Comparison of ENCODE assay signal across 18 cellular contexts in genomic region chr19:17331254-17331558, GRCh38. TPM values are rescaled to one million over a fixed set of nuclear protein-coding genes. Genes with fewer than 3 reads are reported as not detected.
DNase-seq lines count a peak whose midpoint lies in the region; ATAC-seq, FAIRE-seq and TF ChIP-seq lines count a peak whose summit lies in the region.
"Had no signal": no experiment of that assay in that cellular context is flagged by ENCODE, and none has a peak within 500 bp of the region (broad histone marks: within the 10 kb centered on the region; RNA-seq: fewer than 3 reads in every experiment).

No MANE protein-coding gene starts in this region.

- peaks cover 2% of the 10 kb centered on the region for H3K9me3 Mint-ChIP-seq in stimulated activated memory B cell treated with anti-CD40 and anti-IgM and Interleukin-4, amounts not matched to agents 10 μg/mL and 1 μg/mL and 100 μg/mL, for 72 hours
- H3K9me3 Mint-ChIP-seq: CD4-positive, CD25-positive, alpha-beta regulatory T cell; T-cell had no signal

- H2AFZ ChIP-seq in HepG2 (ENCODE audit: low read length), result no peak overlapping the region
- H2AFZ ChIP-seq: GM23248, PC-9 had no signal

- CTCF ChIA-PET in HepG2 (lab: Yijun Ruan, JAX; ENCODE audit: low intra/inter-chr PET ratio, low total read pairs), result no interaction called here

- H3K27me3 ChIP-seq in HepG2 (ENCODE audit: control insufficient read depth in 1 of 2, insufficient read depth in 2 of 2, low read length in 2 of 2) (no peaks in the 10 kb centered on the region), right lobe of liver (no peaks in the 10 kb centered on the region), WERI-Rb-1 (ENCODE audit: insufficient read depth, low read depth, severe bottlenecking) (no peaks in the 10 kb centered on the region), left lung (peaks cover 0 to 35% of the 10 kb centered on the region in 2 donors)

- H3K79me2 ChIP-seq in HepG2 (ENCODE audit: insufficient read depth, low read length), result no peaks in the 10 kb centered on the region

- no peak for ATAC-seq in HepG2
- no peak for ATAC-seq in right lobe of liver
- no peak for ATAC-seq in stimulated activated memory B cell treated with anti-CD40 and anti-IgM and Interleukin-4, amounts not matched to agents 10 μg/mL and 1 μg/mL and 100 μg/mL, for 72 hours
- no peak for ATAC-seq in esophagus mucosa
- no peak for ATAC-seq in left lung
- ATAC-seq: T-cell had no signal

- no peak for TF ChIP-seq RAD21 in HepG2 (CRISPR knock-in tag; IDR thresholded peaks at IDR 0.05)

- DNase-seq in HepG2 (ENCODE audit: low spot score) (no peak), right lobe of liver (no peak), NCI-H2107 treated with DMSO at 0.1 percent for 48 hours (lab: John Stamatoyannopoulos, UW; ENCODE audit: unreplicated experiment) (peak; percentile 20), WERI-Rb-1 (peak; percentile 48), NCI-H226 (no peak), left lung (no peak)
- DNase-seq: ACHN; CD4-positive, CD25-positive, alpha-beta regulatory T cell; GM23248; KBM-7; NCI-H1092; NCI-H187 treated with DMSO at 0.1 percent for 48 hours; NCI-H524; T-cell had no signal

- no peaks in the 10 kb centered on the region for H4K20me1 ChIP-seq in HepG2 (ENCODE audit: insufficient read depth, low read length)

- H3K4me1 ChIP-seq in HepG2 (ENCODE audit: insufficient read depth, low read length), result peaks cover 39% of the 10 kb centered on the region
- H3K4me1 ChIP-seq in right lobe of liver, result peaks cover 0 to 29% (median 4%) of the 10 kb centered on the region in 4 donors
- H3K4me1 ChIP-seq in left lung, result peaks cover 5 to 55% of the 10 kb centered on the region in 2 donors

- 59% methylated on average over 5 of the region's 8 CpGs for WGBS in HepG2 (ENCODE audit: low lambda C conversion rate)
- WGBS in right lobe of liver (ENCODE audit: insufficient coverage, low coverage, low lambda C conversion rate, missing lambda C conversion rate), result 80% methylated on average over 8 of the region's 8 CpGs

- peaks cover 33% of the 10 kb centered on the region for H3K4me1 Mint-ChIP-seq in stimulated activated memory B cell treated with anti-CD40 and anti-IgM and Interleukin-4, amounts not matched to agents 10 μg/mL and 1 μg/mL and 100 μg/mL, for 72 hours

- no peaks in the 10 kb centered on the region for H3K36me3 Mint-ChIP-seq in stimulated activated memory B cell treated with anti-CD40 and anti-IgM and Interleukin-4, amounts not matched to agents 10 μg/mL and 1 μg/mL and 100 μg/mL, for 72 hours
- H3K36me3 Mint-ChIP-seq: CD4-positive, CD25-positive, alpha-beta regulatory T cell; T-cell had no signal

- TF ChIP-seq POLR2A in HepG2 (IDR thresholded peaks at IDR 0.05; ENCODE audit: insufficient read depth in 1 of 2, low read depth in 2 of 2, low read length in 2 of 2), result no peak
- no peak for TF ChIP-seq POLR2A in right lobe of liver (IDR thresholded peaks at IDR 0.05)

- intact Hi-C loops in HepG2 (cut with micrococcal nuclease; ENCODE audit: unreplicated experiment) (no loop called here), right lobe of liver (cut with DNase I) (no loop called here), left lung (cut with DNase I) (no loop called here)

- no peak for FAIRE-seq in HepG2 (lab: Jason Lieb, UNC)
- FAIRE-seq: D721Med had no signal

- no TSS peak for BruUV-seq in HepG2 (replicated peaks; lab: Mats Ljungman, UMichigan)

- no peak overlapping the region for H3K4me2 ChIP-seq in HepG2 (ENCODE audit: low read depth, low read length)
- H3K4me2 ChIP-seq: PC-9 had no signal

- H3K4me3 Mint-ChIP-seq in stimulated activated memory B cell treated with anti-CD40 and anti-IgM and Interleukin-4, amounts not matched to agents 10 μg/mL and 1 μg/mL and 100 μg/mL, for 72 hours, result no peak overlapping the region

- TF ChIP-seq CTCF in HepG2 (CRISPR knock-in tag; IDR thresholded peaks at IDR 0.05) (no peak), right lobe of liver (IDR thresholded peaks at IDR 0.05) (no peak), WERI-Rb-1 (IDR thresholded peaks at IDR 0.05; ENCODE audit: low read depth, low read length) (no peak), left lung (IDR thresholded peaks at IDR 0.05) (no peak)

- in situ Hi-C loops in HepG2 (cut with HindIII; ENCODE audit: extremely low pct_ligation_motif_present, low pct_unique_long_range_greater_than_20kb), result no loop called here

- H3K36me3 ChIP-seq in HepG2 (replicated peaks in 1 of 2; ENCODE audit: control insufficient read depth in 1 of 2, insufficient read depth in 2 of 2, low read length in 2 of 2) (no peaks in the 10 kb centered on the region), right lobe of liver (no peaks in the 10 kb centered on the region), WERI-Rb-1 (peaks cover 35% of the 10 kb centered on the region), left lung (peaks cover 0 to 9% of the 10 kb centered on the region in 2 donors)

- no peak overlapping the region for H3K27ac ChIP-seq in HepG2 (ENCODE audit: extremely low read length, insufficient read depth, low read length)
- no peak overlapping the region for H3K27ac ChIP-seq in right lobe of liver
- H3K27ac ChIP-seq in WERI-Rb-1, result no peak overlapping the region
- H3K27ac ChIP-seq in left lung, result no peak overlapping the region
- H3K27ac ChIP-seq: GM23248, PC-9 had no signal

- H3K9me3 ChIP-seq in HepG2 (ENCODE audit: low read length) (no peaks in the 10 kb centered on the region), right lobe of liver (no peaks in the 10 kb centered on the region), WERI-Rb-1 (ENCODE audit: severe bottlenecking) (no peaks in the 10 kb centered on the region), left lung (peaks cover 0 to 2% of the 10 kb centered on the region in 2 donors)

- H3K27ac Mint-ChIP-seq in stimulated activated memory B cell treated with anti-CD40 and anti-IgM and Interleukin-4, amounts not matched to agents 10 μg/mL and 1 μg/mL and 100 μg/mL, for 72 hours, result no peak overlapping the region
- H3K27ac Mint-ChIP-seq: CD4-positive, CD25-positive, alpha-beta regulatory T cell; T-cell had no signal

- H3K4me3 ChIP-seq in HepG2 (replicated peaks in 1 of 3; ENCODE audit: insufficient read depth in 1 of 3, low read depth in 2 of 3, low read length in 3 of 3) (no peak overlapping the region), right lobe of liver (no peak overlapping the region), WERI-Rb-1 (ENCODE audit: low read depth, low read length) (no peak overlapping the region), left lung (no peak overlapping the region)
- H3K4me3 ChIP-seq: GM23248, PC-9 had no signal

- H3K9ac ChIP-seq in HepG2 (ENCODE audit: insufficient read depth, low read depth, low read length), result no peak overlapping the region
- H3K9ac ChIP-seq: GM23248 had no signal

- POLR2A ChIA-PET in HepG2 (lab: Yijun Ruan, JAX), result no interaction called here

- H3K27me3 Mint-ChIP-seq in stimulated activated memory B cell treated with anti-CD40 and anti-IgM and Interleukin-4, amounts not matched to agents 10 μg/mL and 1 μg/mL and 100 μg/mL, for 72 hours, result peaks cover 39% of the 10 kb centered on the region
- H3K27me3 Mint-ChIP-seq: T-cell had no signal

- no peak for TF ChIP-seq EP300 in HepG2 (IDR thresholded peaks at IDR 0.05; ENCODE audit: low read depth in 2 of 2, low read length in 2 of 2)
- TF ChIP-seq EP300 in HepG2 (CRISPR knock-in tag; IDR thresholded peaks at IDR 0.05; ENCODE audit: borderline replicate concordance), result no peak

RNA-seq across cellular contexts. Expression of gene ANO8, which starts 3.4 kb away (rescaled TPM):
- total RNA-seq in HepG2 (2016; rRNA removed; fragmentation: Illumina TruSeq; extraction: Trizol) (0.79 and 1.8 TPM in 2 replicates), right lobe of liver (1 to 10 TPM; 5.0 to 8.8 (median 6.6) TPM), esophagus mucosa (9.9 TPM), left lung (10 to 100 TPM; 18.0 to 21.0 TPM)
- 0.26 and 0.51 TPM in 2 replicates for total RNA-seq in HepG2 (2016; cell fraction: cytosol; rRNA removed; fragmentation: Illumina TruSeq; extraction: Trizol; ENCODE audit: low read depth)
- 0.62 and 2.2 TPM in 2 replicates for total RNA-seq in HepG2 (2016; cell fraction: insoluble cytoplasmic fraction; rRNA removed; fragmentation: Illumina TruSeq; extraction: Trizol)
- 0.69 and 0.87 TPM in 2 replicates for total RNA-seq in HepG2 (2016; cell fraction: membrane; rRNA removed; fragmentation: Illumina TruSeq; extraction: Trizol)
- 3.0 and 3.6 TPM in 2 replicates for total RNA-seq in HepG2 (2016; cell fraction: nucleus; rRNA removed; fragmentation: Illumina TruSeq; extraction: Trizol)
- 3.5 and 5.1 TPM in 2 replicates for polyA plus RNA-seq in HepG2 (2011; rRNA removed)
- polyA plus RNA-seq in HepG2 (2011; cell fraction: cytosol; rRNA removed), result 1.8 and 2.2 TPM in 2 replicates
- polyA plus RNA-seq in HepG2 (2011; cell fraction: nucleus; rRNA removed), result 27.1 and 30.5 TPM in 2 replicates
- 3.2 and 4.5 TPM in 2 replicates for polyA plus RNA-seq in HepG2 (2012)
- 0.24 and 0.28 TPM in 2 replicates for polyA plus RNA-seq in HepG2 (2016; cell fraction: cytosol; fragmentation: Illumina TruSeq; extraction: Trizol; ENCODE audit: low read depth)
- 0.87 and 1.1 TPM in 2 replicates for polyA plus RNA-seq in HepG2 (2016; cell fraction: insoluble cytoplasmic fraction; fragmentation: Illumina TruSeq; extraction: Trizol; ENCODE audit: low read depth)
- 0.37 and 0.50 TPM in 2 replicates for polyA plus RNA-seq in HepG2 (2016; cell fraction: membrane; fragmentation: Illumina TruSeq; extraction: Trizol; ENCODE audit: low read depth)
- 12.4 and 14.0 TPM in 2 replicates for polyA plus RNA-seq in HepG2 (2016; cell fraction: nucleus; fragmentation: Illumina TruSeq; extraction: Trizol; ENCODE audit: insufficient read depth, low read depth)
- polyA minus RNA-seq in HepG2 (2011; rRNA and poly(A)+ RNA removed; ENCODE audit: low replicate concordance), result 7.6 and 10.4 TPM in 2 replicates
- polyA minus RNA-seq in HepG2 (2011; cell fraction: cytosol; rRNA and poly(A)+ RNA removed), result 3.0 TPM in 2 replicates
- 9.2 and 9.3 TPM in 2 replicates for polyA minus RNA-seq in HepG2 (2011; cell fraction: nucleus; rRNA and poly(A)+ RNA removed)

RNA-seq across cellular contexts. Expression of gene GTPBP3, which starts 6.1 kb away (rescaled TPM):
- total RNA-seq in HepG2 (2016; rRNA removed; fragmentation: Illumina TruSeq; extraction: Trizol) (21.9 and 30.0 TPM in 2 replicates), right lobe of liver (10 to 100 TPM; 10.3 to 23.6 (median 13.6) TPM), esophagus mucosa (11.7 TPM), left lung (10 to 100 TPM; 16.9 to 23.5 TPM)
- 7.6 and 7.7 TPM in 2 replicates for total RNA-seq in HepG2 (2016; cell fraction: cytosol; rRNA removed; fragmentation: Illumina TruSeq; extraction: Trizol; ENCODE audit: low read depth)
- 20.5 and 30.8 TPM in 2 replicates for total RNA-seq in HepG2 (2016; cell fraction: insoluble cytoplasmic fraction; rRNA removed; fragmentation: Illumina TruSeq; extraction: Trizol)
- 10.2 and 11.9 TPM in 2 replicates for total RNA-seq in HepG2 (2016; cell fraction: membrane; rRNA removed; fragmentation: Illumina TruSeq; extraction: Trizol)
- total RNA-seq in HepG2 (2016; cell fraction: nucleus; rRNA removed; fragmentation: Illumina TruSeq; extraction: Trizol), result 21.2 and 29.1 TPM in 2 replicates
- polyA plus RNA-seq in HepG2 (2011; rRNA removed), result 17.5 and 19.4 TPM in 2 replicates
- polyA plus RNA-seq in HepG2 (2011; cell fraction: cytosol; rRNA removed), result 12.8 and 16.0 TPM in 2 replicates
- 70.0 and 87.3 TPM in 2 replicates for polyA plus RNA-seq in HepG2 (2011; cell fraction: nucleus; rRNA removed)
- polyA plus RNA-seq in HepG2 (2012), result 18.4 and 23.1 TPM in 2 replicates
- polyA plus RNA-seq in HepG2 (2016; cell fraction: cytosol; fragmentation: Illumina TruSeq; extraction: Trizol; ENCODE audit: low read depth), result 2.2 and 2.4 TPM in 2 replicates
- 28.4 and 29.4 TPM in 2 replicates for polyA plus RNA-seq in HepG2 (2016; cell fraction: insoluble cytoplasmic fraction; fragmentation: Illumina TruSeq; extraction: Trizol; ENCODE audit: low read depth)
- polyA plus RNA-seq in HepG2 (2016; cell fraction: membrane; fragmentation: Illumina TruSeq; extraction: Trizol; ENCODE audit: low read depth), result 6.0 and 6.4 TPM in 2 replicates
- 98.3 and 114 TPM in 2 replicates for polyA plus RNA-seq in HepG2 (2016; cell fraction: nucleus; fragmentation: Illumina TruSeq; extraction: Trizol; ENCODE audit: insufficient read depth, low read depth)
- polyA minus RNA-seq in HepG2 (2011; rRNA and poly(A)+ RNA removed; ENCODE audit: low replicate concordance), result 24.6 and 34.1 TPM in 2 replicates
- 13.8 and 14.8 TPM in 2 replicates for polyA minus RNA-seq in HepG2 (2011; cell fraction: cytosol; rRNA and poly(A)+ RNA removed)
- polyA minus RNA-seq in HepG2 (2011; cell fraction: nucleus; rRNA and poly(A)+ RNA removed), result 29.1 and 29.5 TPM in 2 replicates

RNA-seq across cellular contexts. Expression of gene DDA1, which starts 21.8 kb away (rescaled TPM):
- total RNA-seq in HepG2 (2016; rRNA removed; fragmentation: Illumina TruSeq; extraction: Trizol), result 17.5 and 24.5 TPM in 2 replicates
- total RNA-seq in HepG2 (2016; cell fraction: cytosol; rRNA removed; fragmentation: Illumina TruSeq; extraction: Trizol; ENCODE audit: low read depth), result 25.4 and 29.1 TPM in 2 replicates
- total RNA-seq in HepG2 (2016; cell fraction: insoluble cytoplasmic fraction; rRNA removed; fragmentation: Illumina TruSeq; extraction: Trizol), result 15.9 and 21.5 TPM in 2 replicates
- 26.5 and 27.3 TPM in 2 replicates for total RNA-seq in HepG2 (2016; cell fraction: membrane; rRNA removed; fragmentation: Illumina TruSeq; extraction: Trizol)
- 12.8 and 19.3 TPM in 2 replicates for total RNA-seq in HepG2 (2016; cell fraction: nucleus; rRNA removed; fragmentation: Illumina TruSeq; extraction: Trizol)
- 26.0 and 26.6 TPM in 2 replicates for polyA plus RNA-seq in HepG2 (2011; rRNA removed)
- polyA plus RNA-seq in HepG2 (2011; cell fraction: cytosol; rRNA removed), result 26.2 and 28.7 TPM in 2 replicates
- 28.5 and 30.3 TPM in 2 replicates for polyA plus RNA-seq in HepG2 (2011; cell fraction: nucleus; rRNA removed)
- 23.7 and 24.8 TPM in 2 replicates for polyA plus RNA-seq in HepG2 (2012)
- polyA plus RNA-seq in HepG2 (2016; cell fraction: cytosol; fragmentation: Illumina TruSeq; extraction: Trizol; ENCODE audit: low read depth), result 60.1 and 61.7 TPM in 2 replicates
- polyA plus RNA-seq in HepG2 (2016; cell fraction: insoluble cytoplasmic fraction; fragmentation: Illumina TruSeq; extraction: Trizol; ENCODE audit: low read depth), result 37.0 and 42.5 TPM in 2 replicates
- polyA plus RNA-seq in HepG2 (2016; cell fraction: membrane; fragmentation: Illumina TruSeq; extraction: Trizol; ENCODE audit: low read depth), result 48.4 and 51.3 TPM in 2 replicates
- polyA plus RNA-seq in HepG2 (2016; cell fraction: nucleus; fragmentation: Illumina TruSeq; extraction: Trizol; ENCODE audit: insufficient read depth, low read depth), result 41.0 and 47.5 TPM in 2 replicates
- polyA minus RNA-seq in HepG2 (2011; rRNA and poly(A)+ RNA removed; ENCODE audit: low replicate concordance), result 10.1 and 17.7 TPM in 2 replicates
- polyA minus RNA-seq in HepG2 (2011; cell fraction: cytosol; rRNA and poly(A)+ RNA removed), result 6.3 and 6.9 TPM in 2 replicates
- polyA minus RNA-seq in HepG2 (2011; cell fraction: nucleus; rRNA and poly(A)+ RNA removed), result 7.2 and 10.8 TPM in 2 replicates
- total RNA-seq in right lobe of liver, result 10 to 100 TPM; 10.4 to 23.4 (median 14.1) TPM
- 21.5 TPM for total RNA-seq in esophagus mucosa
- total RNA-seq in left lung, result 10 to 100 TPM; 30.5 to 44.1 TPM

RNA-seq across cellular contexts. Expression of gene MRPL34, which starts 25.5 kb away (rescaled TPM):
- total RNA-seq in HepG2 (2016; rRNA removed; fragmentation: Illumina TruSeq; extraction: Trizol) (77.3 and 93.6 TPM in 2 replicates), right lobe of liver (100 to 1,000 TPM in 4 of 6 experiments, 10 to 100 TPM in 2; 63.5 to 363 (median 122) TPM), esophagus mucosa (42.6 TPM), left lung (10 to 100 TPM; 72.9 to 91.9 TPM)
- total RNA-seq in HepG2 (2016; cell fraction: cytosol; rRNA removed; fragmentation: Illumina TruSeq; extraction: Trizol; ENCODE audit: low read depth), result 45.1 and 52.9 TPM in 2 replicates
- 85.6 and 107 TPM in 2 replicates for total RNA-seq in HepG2 (2016; cell fraction: insoluble cytoplasmic fraction; rRNA removed; fragmentation: Illumina TruSeq; extraction: Trizol)
- total RNA-seq in HepG2 (2016; cell fraction: membrane; rRNA removed; fragmentation: Illumina TruSeq; extraction: Trizol), result 66.3 and 68.2 TPM in 2 replicates
- 30.0 and 33.9 TPM in 2 replicates for total RNA-seq in HepG2 (2016; cell fraction: nucleus; rRNA removed; fragmentation: Illumina TruSeq; extraction: Trizol)
- 67.7 and 74.0 TPM in 2 replicates for polyA plus RNA-seq in HepG2 (2011; rRNA removed)
- polyA plus RNA-seq in HepG2 (2011; cell fraction: cytosol; rRNA removed), result 58.9 and 74.9 TPM in 2 replicates
- polyA plus RNA-seq in HepG2 (2011; cell fraction: nucleus; rRNA removed), result 20.3 and 25.7 TPM in 2 replicates
- polyA plus RNA-seq in HepG2 (2012), result 44.9 and 52.3 TPM in 2 replicates
- polyA plus RNA-seq in HepG2 (2016; cell fraction: cytosol; fragmentation: Illumina TruSeq; extraction: Trizol; ENCODE audit: low read depth), result 56.0 and 60.4 TPM in 2 replicates
- 143 and 167 TPM in 2 replicates for polyA plus RNA-seq in HepG2 (2016; cell fraction: insoluble cytoplasmic fraction; fragmentation: Illumina TruSeq; extraction: Trizol; ENCODE audit: low read depth)
- 87.6 and 88.1 TPM in 2 replicates for polyA plus RNA-seq in HepG2 (2016; cell fraction: membrane; fragmentation: Illumina TruSeq; extraction: Trizol; ENCODE audit: low read depth)
- polyA plus RNA-seq in HepG2 (2016; cell fraction: nucleus; fragmentation: Illumina TruSeq; extraction: Trizol; ENCODE audit: insufficient read depth, low read depth), result 83.1 and 91.2 TPM in 2 replicates
- 18.5 and 37.3 TPM in 2 replicates for polyA minus RNA-seq in HepG2 (2011; rRNA and poly(A)+ RNA removed; ENCODE audit: low replicate concordance)
- 16.2 and 18.6 TPM in 2 replicates for polyA minus RNA-seq in HepG2 (2011; cell fraction: cytosol; rRNA and poly(A)+ RNA removed)
- 3.0 and 5.1 TPM in 2 replicates for polyA minus RNA-seq in HepG2 (2011; cell fraction: nucleus; rRNA and poly(A)+ RNA removed)

RNA-seq across cellular contexts. Expression of gene ABHD8, which starts 28.0 kb away (rescaled TPM):
- 5.6 and 7.2 TPM in 2 replicates for total RNA-seq in HepG2 (2016; rRNA removed; fragmentation: Illumina TruSeq; extraction: Trizol)
- total RNA-seq in HepG2 (2016; cell fraction: cytosol; rRNA removed; fragmentation: Illumina TruSeq; extraction: Trizol; ENCODE audit: low read depth), result 8.5 and 10.5 TPM in 2 replicates
- 4.8 and 6.5 TPM in 2 replicates for total RNA-seq in HepG2 (2016; cell fraction: insoluble cytoplasmic fraction; rRNA removed; fragmentation: Illumina TruSeq; extraction: Trizol)
- total RNA-seq in HepG2 (2016; cell fraction: membrane; rRNA removed; fragmentation: Illumina TruSeq; extraction: Trizol), result 17.7 and 20.6 TPM in 2 replicates
- total RNA-seq in HepG2 (2016; cell fraction: nucleus; rRNA removed; fragmentation: Illumina TruSeq; extraction: Trizol), result 2.8 and 3.3 TPM in 2 replicates
- 6.3 and 9.9 TPM in 2 replicates for polyA plus RNA-seq in HepG2 (2011; rRNA removed)
- 8.3 and 14.2 TPM in 2 replicates for polyA plus RNA-seq in HepG2 (2011; cell fraction: cytosol; rRNA removed)
- 8.7 and 9.0 TPM in 2 replicates for polyA plus RNA-seq in HepG2 (2011; cell fraction: nucleus; rRNA removed)
- polyA plus RNA-seq in HepG2 (2012), result 5.9 and 7.7 TPM in 2 replicates
- polyA plus RNA-seq in HepG2 (2016; cell fraction: cytosol; fragmentation: Illumina TruSeq; extraction: Trizol; ENCODE audit: low read depth), result 15.3 and 17.8 TPM in 2 replicates
- polyA plus RNA-seq in HepG2 (2016; cell fraction: insoluble cytoplasmic fraction; fragmentation: Illumina TruSeq; extraction: Trizol; ENCODE audit: low read depth), result 7.9 and 9.0 TPM in 2 replicates
- 23.3 and 24.4 TPM in 2 replicates for polyA plus RNA-seq in HepG2 (2016; cell fraction: membrane; fragmentation: Illumina TruSeq; extraction: Trizol; ENCODE audit: low read depth)
- polyA plus RNA-seq in HepG2 (2016; cell fraction: nucleus; fragmentation: Illumina TruSeq; extraction: Trizol; ENCODE audit: insufficient read depth, low read depth), result 6.1 and 8.3 TPM in 2 replicates
- polyA minus RNA-seq in HepG2 (2011; rRNA and poly(A)+ RNA removed; ENCODE audit: low replicate concordance), result 4.2 and 22.1 TPM in 2 replicates
- polyA minus RNA-seq in HepG2 (2011; cell fraction: cytosol; rRNA and poly(A)+ RNA removed), result 9.0 and 9.2 TPM in 2 replicates
- 4.6 and 6.1 TPM in 2 replicates for polyA minus RNA-seq in HepG2 (2011; cell fraction: nucleus; rRNA and poly(A)+ RNA removed)
- 10 to 100 TPM in 5 of 6 experiments, 1 to 10 TPM in 1; 8.3 to 27.3 (median 15.8) TPM for total RNA-seq in right lobe of liver
- 2.2 TPM for total RNA-seq in esophagus mucosa
- total RNA-seq in left lung, result 10 to 100 TPM; 16.9 to 17.1 TPM

Comparison
In these comparisons a context has a peak if more than half of its experiments do, and no peak if none do; other contexts are left out.
1. DNase-seq: peak in NCI-H2107 treated with DMSO at 0.1 percent for 48 hours (single experiment) and WERI-Rb-1 (single experiment); none in HepG2 (single experiment), right lobe of liver (0 of 3), NCI-H226 (single experiment) and left lung (0 of 2).